17 cellular contexts compared by ENCODE assay signal in genomic region chr1:202938287-202938925, GRCh38.
"Had no signal": no experiment of that assay in that cellular context is flagged by ENCODE, and none has a peak within 500 bp of the region (broad histone marks: within the 10 kb centered on the region; RNA-seq: fewer than 3 reads in every experiment).

No MANE protein-coding gene starts in this region.

- H3K4me1 ChIP-seq: ascending aorta, heart left ventricle, left lung, stomach had no signal

- H3K9me3 ChIP-seq: ascending aorta, left lung, stomach, thoracic aorta had no signal

- H3K4me1 Mint-ChIP-seq: nephron had no signal

- H3K27me3 ChIP-seq: ascending aorta, heart left ventricle, left lung, stomach had no signal

- ATAC-seq: activated T-cell treated with anti-CD3 and anti-CD28 coated beads, Interleukin-2, amount 50 U/mL, for 72 hours; left lung; right cardiac atrium had no signal

- H3K27ac ChIP-seq: ascending aorta, heart left ventricle, left lung, stomach, thoracic aorta had no signal

- H3K9me3 Mint-ChIP-seq: activated CD4-positive, alpha-beta memory T cell treated with anti-CD3 and anti-CD28 coated beads for 36 hours; activated T-cell treated with anti-CD3 and anti-CD28 coated beads, Interleukin-2, amount 50 U/mL, for 72 hours had no signal

- H3K27ac Mint-ChIP-seq: activated CD4-positive, alpha-beta memory T cell treated with anti-CD3 and anti-CD28 coated beads for 36 hours; activated T-cell treated with anti-CD3 and anti-CD28 coated beads, Interleukin-2, amount 50 U/mL, for 72 hours; nephron; progenitor cell of endocrine pancreas had no signal

- H3K4me3 Mint-ChIP-seq: activated CD4-positive, alpha-beta memory T cell treated with anti-CD3 and anti-CD28 coated beads for 36 hours; activated T-cell treated with anti-CD3 and anti-CD28 coated beads, Interleukin-2, amount 50 U/mL, for 72 hours; nephron had no signal

- DNase-seq: activated CD4-positive, alpha-beta memory T cell treated with anti-CD3 and anti-CD28 coated beads for 36 hours; activated gamma-delta T cell treated with Interleukin-2 at 50 U/mL for 16 hours; activated T-cell treated with anti-CD3 and anti-CD28 coated beads, Interleukin-2, amount 50 U/mL, for 72 hours; foreskin melanocyte; heart left ventricle; islet precursor cell; left lung; occipital lobe; right cardiac atrium; small intestine; stomach had no signal

- FAIRE-seq: endometrium, small intestine, urothelium cell line had no signal

- H3K4me3 ChIP-seq: ascending aorta, heart left ventricle, left lung, stomach, thoracic aorta had no signal
